ENCODE assay signal across 9 cellular contexts in the genomic region with DNA sequence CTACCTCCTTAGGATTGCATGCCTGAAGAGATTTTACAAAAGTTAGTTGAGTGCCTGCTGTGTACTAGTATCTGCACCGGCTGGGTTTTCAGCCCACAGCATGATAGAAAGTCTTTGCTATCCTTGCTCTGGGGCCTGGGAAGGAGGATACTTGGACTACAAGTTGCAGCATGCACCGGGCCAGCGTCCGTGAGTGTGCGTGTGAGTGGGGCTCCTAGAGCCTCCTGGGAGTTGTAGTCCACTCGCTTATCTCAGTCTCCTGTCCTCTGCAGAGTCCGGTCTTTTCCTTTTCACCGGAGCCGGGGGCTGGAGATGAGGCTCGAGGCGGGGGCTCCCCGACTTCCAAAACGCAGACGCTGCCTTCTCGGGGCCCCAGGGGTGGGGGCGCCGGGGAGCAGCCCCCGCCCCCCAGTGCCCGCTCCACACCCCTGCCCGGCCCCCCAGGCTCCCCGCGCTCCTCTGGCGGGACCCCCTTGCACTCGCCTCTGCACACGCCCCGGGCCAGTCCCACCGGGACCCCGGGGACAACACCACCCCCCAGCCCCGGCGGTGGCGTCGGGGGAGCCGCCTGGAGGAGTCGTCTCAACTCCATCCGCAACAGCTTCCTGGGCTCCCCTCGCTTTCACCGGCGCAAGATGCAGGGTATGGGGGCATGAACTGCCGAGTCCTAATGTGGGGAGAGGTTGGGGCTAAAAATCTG. TPM values are rescaled to one million over a fixed set of nuclear protein-coding genes. Genes with fewer than 3 reads are reported as not detected.
A peak's percentile ranks its signal among the peaks of the same experiment; 100 is the strongest.
DNase-seq lines count a peak whose midpoint lies in the region; ATAC-seq lines count a peak whose summit lies in the region.
"Had no signal": no experiment of that assay in that cellular context is flagged by ENCODE, and none has a peak within 500 bp of the region (broad histone marks: within the 10 kb centered on the region; RNA-seq: fewer than 3 reads in every experiment).

No MANE protein-coding gene starts in this region.

- no peak overlapping the region for H4K8ac ChIP-seq in neuronal stem cell (ENCODE audit: low read depth, low read length)

- no peak overlapping the region for H2AFZ ChIP-seq in neuronal stem cell (ENCODE audit: low read length)

- no CpG with 5 or more reads among the region's 39 CpGs for WGBS in neuronal stem cell (ENCODE audit: extremely low coverage in 2 of 2, insufficient read length in 2 of 2, insufficient replicate concordance in 1 of 2), 2 donors

- H3K27ac Mint-ChIP-seq in activated CD4-positive, alpha-beta memory T cell treated with anti-CD3 and anti-CD28 coated beads for 36 hours = no peak overlapping the region
- H3K27ac Mint-ChIP-seq: CD4-positive, CD25-positive, alpha-beta regulatory T cell had no signal

- no peaks in the 10 kb centered on the region for H3K27me3 Mint-ChIP-seq in activated CD4-positive, alpha-beta memory T cell treated with anti-CD3 and anti-CD28 coated beads for 36 hours

- peaks cover 2% of the 10 kb centered on the region for H3K36me3 Mint-ChIP-seq in activated CD4-positive, alpha-beta memory T cell treated with anti-CD3 and anti-CD28 coated beads for 36 hours
- H3K36me3 Mint-ChIP-seq: CD4-positive, CD25-positive, alpha-beta regulatory T cell had no signal

- H2AK5ac ChIP-seq in neuronal stem cell (ENCODE audit: low read depth, low read length) = no peak overlapping the region

- no peak overlapping the region for H3K14ac ChIP-seq in neuronal stem cell (ENCODE audit: low read length)

- H4K91ac ChIP-seq in neuronal stem cell (ENCODE audit: low read depth, low read length, poor library complexity) = no peak overlapping the region

- POLR2A ChIA-PET in activated CD4-positive, alpha-beta memory T cell treated with anti-CD3 and anti-CD28 coated beads for 36 hours (lab: Charles Lee) = no interaction called here

- peaks cover 13 to 14% of the 10 kb centered on the region in 2 donors for H3K4me1 ChIP-seq in neuronal stem cell (ENCODE audit: control insufficient read depth in 2 of 2, insufficient read depth in 1 of 2, low read depth in 1 of 2, low read length in 2 of 2)

- peaks cover 4 to 5% of the 10 kb centered on the region in 2 donors for H3K9me3 ChIP-seq in neuronal stem cell (replicated peaks in 1 of 2; ENCODE audit: control insufficient read depth in 2 of 2, insufficient read depth in 1 of 2, low read depth in 1 of 2, low read length in 2 of 2)

- H3K27ac ChIP-seq in neuronal stem cell (replicated peaks; ENCODE audit: low read length) = no peak overlapping the region

- no peak for ATAC-seq in GM18498 (IDR thresholded peaks at IDR 0.05; ENCODE audit: unreplicated experiment)

- H2BK5ac ChIP-seq in neuronal stem cell (ENCODE audit: low read length) = peak overlapping the region; percentile 3

- intact Hi-C loops in activated CD4-positive, alpha-beta memory T cell treated with anti-CD3 and anti-CD28 coated beads for 36 hours (cut with micrococcal nuclease) = no loop called here

- H3K4me1 Mint-ChIP-seq in activated CD4-positive, alpha-beta memory T cell treated with anti-CD3 and anti-CD28 coated beads for 36 hours (ENCODE audit: low read depth) = no peaks in the 10 kb centered on the region

- no peaks in the 10 kb centered on the region for H3K79me1 ChIP-seq in neuronal stem cell (ENCODE audit: low read depth, low read length)

- no peaks in the 10 kb centered on the region for H3K27me3 ChIP-seq in neuronal stem cell (ENCODE audit: control insufficient read depth in 3 of 3, insufficient read depth in 3 of 3, low read depth in 1 of 3, low read length in 3 of 3)

- H2BK12ac ChIP-seq in neuronal stem cell (ENCODE audit: low read length) = no peak overlapping the region

- no peak overlapping the region for H3K4me3 ChIP-seq in neuronal stem cell (ENCODE audit: low read length in 2 of 2)

- H2BK120ac ChIP-seq in neuronal stem cell (ENCODE audit: low read depth, low read length) = no peak overlapping the region

- no peak overlapping the region for H3K23ac ChIP-seq in neuronal stem cell (ENCODE audit: low read depth, low read length, poor library complexity)

- H3K4me2 ChIP-seq in neuronal stem cell (ENCODE audit: insufficient read depth, low read length, poor library complexity, severe bottlenecking) = no peak overlapping the region

- H3K36me3 ChIP-seq in neuronal stem cell (replicated peaks in 1 of 2; ENCODE audit: control insufficient read depth in 2 of 2, insufficient read depth in 2 of 2, low read length in 2 of 2) = peaks cover 51 to 77% of the 10 kb centered on the region in 2 donors

- CTCF ChIA-PET in activated CD4-positive, alpha-beta memory T cell treated with anti-CD3 and anti-CD28 coated beads for 36 hours (lab: Charles Lee) = no interaction called here

- no peak overlapping the region for H3K9ac ChIP-seq in neuronal stem cell (ENCODE audit: low read depth, low read length, poor library complexity)

- DNase-seq in SHP77 (lab: John Stamatoyannopoulos, UW) (peak; percentile 14 to 29), SHP77 treated with DMSO at 0.1 percent for 48 hours (lab: John Stamatoyannopoulos, UW) (no peak), HuH-7.5 (ENCODE audit: low spot score) (peak; percentile 76), neuronal stem cell (ENCODE audit: low spot score) (no peak), H4 (ENCODE audit: low spot score) (no peak), T1000 (lab: John Stamatoyannopoulos, UW) (no peak)
- DNase-seq in activated CD4-positive, alpha-beta memory T cell treated with anti-CD3 and anti-CD28 coated beads for 36 hours = peak; percentile 59

- H3K9me3 Mint-ChIP-seq in activated CD4-positive, alpha-beta memory T cell treated with anti-CD3 and anti-CD28 coated beads for 36 hours = no peaks in the 10 kb centered on the region
- H3K9me3 Mint-ChIP-seq: CD4-positive, CD25-positive, alpha-beta regulatory T cell had no signal

- no peak overlapping the region for H2BK15ac ChIP-seq in neuronal stem cell (ENCODE audit: low read length)

- H3K18ac ChIP-seq in neuronal stem cell (ENCODE audit: low read length) = peak overlapping the region; percentile 42

- no peak overlapping the region for H3K4ac ChIP-seq in neuronal stem cell (ENCODE audit: low read length)

- no peak overlapping the region for H3K4me3 Mint-ChIP-seq in activated CD4-positive, alpha-beta memory T cell treated with anti-CD3 and anti-CD28 coated beads for 36 hours

RNA-seq across cellular contexts. Expression of gene BRSK1, which starts 20.6 kb away (rescaled TPM):
- 1 to 10 TPM; 3.3 to 5.6 TPM for total RNA-seq in activated CD4-positive, alpha-beta memory T cell treated with anti-CD3 and anti-CD28 coated beads for 36 hours
- polyA plus RNA-seq in neuronal stem cell (2013, experiment 1 of 2) = 30.5 TPM
- polyA plus RNA-seq in neuronal stem cell (2013, experiment 2 of 2) = 31.6 TPM
- total RNA-seq in H4 (2014; rRNA removed; shearing (Covaris generic)) = 4.6 and 13.1 TPM in 2 replicates
- polyA plus RNA-seq: CD4-positive, CD25-positive, alpha-beta regulatory T cell had no signal

RNA-seq across cellular contexts. Expression of gene TMEM150B, which starts 20.7 kb away (rescaled TPM):
- not detected for total RNA-seq in activated CD4-positive, alpha-beta memory T cell treated with anti-CD3 and anti-CD28 coated beads for 36 hours
- polyA plus RNA-seq in neuronal stem cell (2013, experiment 1 of 2) = not detected
- polyA plus RNA-seq in neuronal stem cell (2013, experiment 2 of 2) = 0.04 TPM
- not detected in 2 replicates for total RNA-seq in H4 (2014; rRNA removed; shearing (Covaris generic))
- polyA plus RNA-seq: CD4-positive, CD25-positive, alpha-beta regulatory T cell had no signal

RNA-seq across cellular contexts. Expression of gene HSPBP1, which starts 24.5 kb away (rescaled TPM):
- total RNA-seq in activated CD4-positive, alpha-beta memory T cell treated with anti-CD3 and anti-CD28 coated beads for 36 hours = 10 to 100 TPM; 45.0 to 45.4 TPM
- 32.8 TPM for polyA plus RNA-seq in neuronal stem cell (2013, experiment 1 of 2)
- 30.1 TPM for polyA plus RNA-seq in neuronal stem cell (2013, experiment 2 of 2)
- 57.7 and 65.2 TPM in 2 replicates for total RNA-seq in H4 (2014; rRNA removed; shearing (Covaris generic))

RNA-seq across cellular contexts. Expression of gene KMT5C, which starts 35.2 kb away (rescaled TPM):
- total RNA-seq in activated CD4-positive, alpha-beta memory T cell treated with anti-CD3 and anti-CD28 coated beads for 36 hours = 10 to 100 TPM; 34.2 to 35.2 TPM
- polyA plus RNA-seq in neuronal stem cell (2013, experiment 1 of 2) = 46.5 TPM
- 47.0 TPM for polyA plus RNA-seq in neuronal stem cell (2013, experiment 2 of 2)
- total RNA-seq in H4 (2014; rRNA removed; shearing (Covaris generic)) = 5.4 and 7.9 TPM in 2 replicates

RNA-seq across cellular contexts. Expression of gene PPP6R1, which starts 45.6 kb away (rescaled TPM):
- total RNA-seq in activated CD4-positive, alpha-beta memory T cell treated with anti-CD3 and anti-CD28 coated beads for 36 hours = 100 to 1,000 TPM; 180 to 200 TPM
- 33.0 TPM for polyA plus RNA-seq in neuronal stem cell (2013, experiment 1 of 2)
- 32.6 TPM for polyA plus RNA-seq in neuronal stem cell (2013, experiment 2 of 2)
- total RNA-seq in H4 (2014; rRNA removed; shearing (Covaris generic)) = 29.7 and 31.8 TPM in 2 replicates

Comparison
In these comparisons a context has a peak if more than half of its experiments do, and no peak if none do; other contexts are left out.
1. DNase-seq: peak in SHP77 (2 of 2), HuH-7.5 (single experiment) and activated CD4-positive, alpha-beta memory T cell treated with anti-CD3 and anti-CD28 coated beads for 36 hours (single experiment); none in SHP77 treated with DMSO at 0.1 percent for 48 hours (single experiment), neuronal stem cell (single experiment), H4 (single experiment) and T1000 (single experiment).